ENCODE assay signal across 9 cellular contexts in genomic region chr19:35963514-35963913, GRCh38. TPM values are rescaled to one million over a fixed set of nuclear protein-coding genes. Genes with fewer than 3 reads are reported as not detected.
DNase-seq lines count a peak whose midpoint lies in the region; ATAC-seq and TF ChIP-seq lines count a peak whose summit lies in the region.
"Had no signal": no experiment of that assay in that cellular context is flagged by ENCODE, and none has a peak within 500 bp of the region (broad histone marks: within the 10 kb centered on the region; RNA-seq: fewer than 3 reads in every experiment).

No MANE protein-coding gene starts in this region.

- H3K4me2 ChIP-seq in PC-3 (ENCODE audit: low read length) (no peak overlapping the region), neural cell (ENCODE audit: low read length) (no peak overlapping the region)

- H3F3A ChIP-seq in PC-3 (ENCODE audit: low read length, unreplicated experiment) (no peaks in the 10 kb centered on the region), neural cell (ENCODE audit: insufficient read depth, low read length, poor library complexity, severe bottlenecking) (no peaks in the 10 kb centered on the region)

- no peak for TF ChIP-seq EP300 in neural cell (conservative IDR thresholded peaks at IDR 0.05; ENCODE audit: poor library complexity, severe bottlenecking)

- no peak overlapping the region for H3K9ac ChIP-seq in PC-3 (ENCODE audit: low read length)
- no peak overlapping the region for H3K9ac ChIP-seq in neural cell (ENCODE audit: low read length)

- H3K9me3 ChIP-seq in PC-3 (ENCODE audit: low read length), result no peaks in the 10 kb centered on the region
- no peaks in the 10 kb centered on the region for H3K9me3 ChIP-seq in neural cell (ENCODE audit: low read length)
- no peaks in the 10 kb centered on the region for H3K9me3 ChIP-seq in lower lobe of right lung

- CTCF ChIA-PET in PC-3 (lab: Charles Lee), result no interaction called here

- H3K4me3 ChIP-seq in PC-3 (ENCODE audit: low read length), result no peak overlapping the region
- H3K4me3 ChIP-seq in neural cell (ENCODE audit: low read length), result no peak overlapping the region
- H3K4me3 ChIP-seq in lower lobe of right lung, result no peak overlapping the region

- no peaks in the 10 kb centered on the region for H3K36me3 ChIP-seq in PC-3 (ENCODE audit: low read depth, low read length)
- H3K36me3 ChIP-seq in neural cell (ENCODE audit: insufficient read depth, low read length), result no peaks in the 10 kb centered on the region
- no peaks in the 10 kb centered on the region for H3K36me3 ChIP-seq in lower lobe of right lung

- intact Hi-C loops in PC-3 (cut with micrococcal nuclease), result no loop called here
- intact Hi-C loops in lower lobe of right lung (cut with DNase I), result no loop called here

- H3K79me2 ChIP-seq in PC-3 (ENCODE audit: low read length), result no peaks in the 10 kb centered on the region
- H3K79me2 ChIP-seq in neural cell (replicated peaks; ENCODE audit: insufficient read depth, low read length), result no peaks in the 10 kb centered on the region

- TF ChIP-seq RAD21 in neural cell (conservative IDR thresholded peaks at IDR 0.05), result no peak

- TF ChIP-seq CTCF in PC-3 (conservative IDR thresholded peaks at IDR 0.05; ENCODE audit: low read depth, low read length), result no peak
- TF ChIP-seq CTCF in neural cell (IDR thresholded peaks at IDR 0.05; ENCODE audit: poor library complexity, severe bottlenecking), result no peak
- TF ChIP-seq CTCF in lower lobe of right lung (IDR thresholded peaks at IDR 0.05), result no peak

- H2AFZ ChIP-seq in PC-3 (ENCODE audit: low read length) (no peak overlapping the region), neural cell (ENCODE audit: low read depth, low read length) (no peak overlapping the region)

- peak; percentile 65 for DNase-seq in GM03348 (ENCODE audit: low spot score)
- peak; percentile 28 for DNase-seq in PC-3
- peak; percentile 17 for DNase-seq in central memory CD4-positive, alpha-beta T cell
- DNase-seq in lower lobe of right lung, result no peak
- no peak for DNase-seq in NCI-H510A treated with DMSO at 0.1 percent for 48 hours (lab: John Stamatoyannopoulos, UW)
- DNase-seq: NCI-H1930 had no signal

- H4K20me1 ChIP-seq in PC-3 (ENCODE audit: low read length) (no peaks in the 10 kb centered on the region), neural cell (ENCODE audit: insufficient read depth) (no peaks in the 10 kb centered on the region)

- no peaks in the 10 kb centered on the region for H3K4me1 ChIP-seq in PC-3 (ENCODE audit: insufficient read depth, low read length)
- H3K4me1 ChIP-seq in lower lobe of right lung, result peaks cover 7% of the 10 kb centered on the region

- POLR2A ChIA-PET in PC-3 (lab: Charles Lee; ENCODE audit: unreplicated experiment), result no interaction called here

- ATAC-seq in PC-3 (no peak), lower lobe of right lung (no peak), GM18909 (IDR thresholded peaks at IDR 0.05; ENCODE audit: poor library complexity, unreplicated experiment) (no peak)
- no peak for ATAC-seq in activated CD4-positive, CD25-positive, alpha-beta regulatory T cell treated with anti-CD3 and anti-CD28 coated beads, Interleukin-2, amount 50 U/mL, for 24 hours

- H3K27me3 ChIP-seq in PC-3 (ENCODE audit: low read length) (peaks cover 4% of the 10 kb centered on the region; the same call in 1 of the 2 replicates), neural cell (ENCODE audit: insufficient read depth, low read depth, low read length) (peaks cover 23% of the 10 kb centered on the region), lower lobe of right lung (ENCODE audit: low read depth) (peaks cover 55% of the 10 kb centered on the region)

- no TSS peak for BruUV-seq in PC-3 (replicated peaks; lab: Mats Ljungman, UMichigan)

- H3K27ac ChIP-seq in PC-3 (ENCODE audit: low read length), result no peak overlapping the region
- H3K27ac ChIP-seq in neural cell (ENCODE audit: low read length), result no peak overlapping the region
- H3K27ac ChIP-seq in lower lobe of right lung, result no peak overlapping the region

- H3K9me2 ChIP-seq in PC-3 (replicated peaks; ENCODE audit: low read length), result no peaks in the 10 kb centered on the region
- H3K9me2 ChIP-seq in neural cell (ENCODE audit: insufficient read depth, low read length), result no peaks in the 10 kb centered on the region

TF ChIP-seq in neural cell, 6 proteins besides CTCF, POLR2A, EP300 and RAD21:
- TF ChIP-seq POLR2AphosphoS5 (IDR thresholded peaks at IDR 0.05), result no peak
- peak; percentile 58 for TF ChIP-seq REST (IDR thresholded peaks at IDR 0.05; ENCODE audit: borderline replicate concordance)

RNA-seq across cellular contexts. Expression of gene LRFN3, which starts 27.3 kb away (rescaled TPM):
- total RNA-seq in PC-3 (2014; rRNA removed), result 4.1 and 4.8 TPM in 2 replicates
- 10.1 and 11.1 TPM in 2 replicates for polyA plus RNA-seq in neural cell
- 21.1 and 24.8 TPM in 2 replicates for polyA minus RNA-seq in neural cell
- 14.6 TPM for total RNA-seq in lower lobe of right lung

RNA-seq across cellular contexts. Expression of gene SDHAF1, which starts 31.5 kb away (rescaled TPM):
- total RNA-seq in PC-3 (2014; rRNA removed) (24.5 and 38.1 TPM in 2 replicates), lower lobe of right lung (14.4 TPM)
- polyA plus RNA-seq in neural cell, result 65.3 and 71.6 TPM in 2 replicates
- polyA minus RNA-seq in neural cell, result 26.2 and 30.2 TPM in 2 replicates

RNA-seq across cellular contexts. Expression of gene SYNE4, which starts 45.1 kb away (rescaled TPM):
- total RNA-seq in PC-3 (2014; rRNA removed) (0.77 and 1.9 TPM in 2 replicates), lower lobe of right lung (8.9 TPM)
- polyA plus RNA-seq in neural cell, result 0.16 and 0.19 TPM in 2 replicates
- 0.35 TPM in 1 of 2 replicates, not detected in the other for polyA minus RNA-seq in neural cell

RNA-seq across cellular contexts. Expression of gene ALKBH6, which starts 50.5 kb away (rescaled TPM):
- total RNA-seq in PC-3 (2014; rRNA removed) (38.4 and 39.3 TPM in 2 replicates), lower lobe of right lung (21.0 TPM)
- 45.6 and 63.2 TPM in 2 replicates for polyA plus RNA-seq in neural cell
- polyA minus RNA-seq in neural cell, result 12.9 and 14.2 TPM in 2 replicates

RNA-seq across cellular contexts. Expression of gene TYROBP, which starts 55.4 kb away (rescaled TPM):
- total RNA-seq in PC-3 (2014; rRNA removed) (not detected in 2 replicates), lower lobe of right lung (460 TPM)
- polyA plus RNA-seq in neural cell, result not detected in 2 replicates
- polyA minus RNA-seq in neural cell, result not detected in 2 replicates

Comparison
In these comparisons a context has a peak if more than half of its experiments do, and no peak if none do; other contexts are left out.
1. DNase-seq: peak in GM03348 (single experiment), PC-3 (single experiment) and central memory CD4-positive, alpha-beta T cell (single experiment); none in lower lobe of right lung (single experiment) and NCI-H510A treated with DMSO at 0.1 percent for 48 hours (single experiment).